Comparison of ENCODE assay signal across 8 cellular contexts in genomic region chr1:161201828-161202712, GRCh38.
DNase-seq lines count a peak whose midpoint lies in the region; ATAC-seq lines count a peak whose summit lies in the region.

TSS of gene NDUFS2 (plus strand) at chr1:161202367. CDS start at chr1:161202386, 19 bp downstream.

- peak; percentile 95 for ATAC-seq in HG03460 (IDR thresholded peaks at IDR 0.05; ENCODE audit: unreplicated experiment)

- peaks cover 46 to 93% (median 67%) of the 10 kb centered on the region in 10 experiments for H3K4me1 ChIP-seq in BLaER1 treated with 17β-estradiol and CSF1 and Interleukin-3, amounts not matched to agents 10 nM and 100 nM

- peak within 1 kb of the TSS; percentile 65 to 85 (median 78) for H3K4me3 ChIP-seq in BLaER1 treated with 17β-estradiol and CSF1 and Interleukin-3, amounts not matched to agents 10 nM and 100 nM

- H4K20me1 ChIP-seq in BLaER1 treated with 17β-estradiol and CSF1 and Interleukin-3, amounts not matched to agents 10 nM and 100 nM: no peaks in the 10 kb centered on the region

- H3K27ac ChIP-seq in BLaER1 treated with 17β-estradiol and CSF1 and Interleukin-3, amounts not matched to agents 10 nM and 100 nM: peak within 1 kb of the TSS; percentile 82 to 93 (median 90)
- peak within 1 kb of the TSS; percentile 100 for H3K27ac ChIP-seq in cingulate gyrus (ENCODE audit: low read depth, low read length)

- H3K9me3 ChIP-seq in BLaER1 treated with 17β-estradiol and CSF1 and Interleukin-3, amounts not matched to agents 10 nM and 100 nM (replicated peaks in 1 of 11): no peaks in the 10 kb centered on the region

- DNase-seq in GM19240 (ENCODE audit: insufficient read length, low spot score) (peak; percentile 97), NCI-H524 treated with DMSO at 0.1 percent for 48 hours (lab: John Stamatoyannopoulos, UW) (peak; percentile 92), kidney glomerular epithelial cell (lab: John Stamatoyannopoulos, UW) (peak; percentile 96)
- DNase-seq in activated CD4-positive, alpha-beta T cell treated with anti-CD3 and anti-CD28 coated beads for 4 hours: peak; percentile 95
- DNase-seq in stimulated activated CD4-positive, alpha-beta T cell treated with anti-CD3 and anti-CD28 coated beads, Interleukin-1b, Interleukin-23, amount 100 ng/mL, for 1 hour (ENCODE audit: low read depth in 2 of 2): peak; percentile 68 to 86

- peak within 1 kb of the TSS; percentile 77 to 97 (median 91) for H3K4me2 ChIP-seq in BLaER1 treated with 17β-estradiol and CSF1 and Interleukin-3, amounts not matched to agents 10 nM and 100 nM

- peak within 1 kb of the TSS; percentile 82 to 92 (median 88) for H3K9ac ChIP-seq in BLaER1 treated with 17β-estradiol and CSF1 and Interleukin-3, amounts not matched to agents 10 nM and 100 nM

- H3K27me3 ChIP-seq in BLaER1 treated with 17β-estradiol and CSF1 and Interleukin-3, amounts not matched to agents 10 nM and 100 nM: no peaks in the 10 kb centered on the region

- peaks cover 14 to 39% (median 35%) of the 10 kb centered on the region in 11 experiments for H3K36me3 ChIP-seq in BLaER1 treated with 17β-estradiol and CSF1 and Interleukin-3, amounts not matched to agents 10 nM and 100 nM

Comparison
In these comparisons a context has a peak if more than half of its experiments do, and no peak if none do; other contexts are left out.
1. Peak in every context shown above with its lines: DNase-seq, ATAC-seq, H3K4me3 ChIP-seq and H3K27ac ChIP-seq.